ENCODE assay signal across 13 cellular contexts in genomic region chr5:63131618-63132285, GRCh38.
DNase-seq lines count a peak whose midpoint lies in the region; ATAC-seq and TF ChIP-seq lines count a peak whose summit lies in the region.
"Had no signal": no experiment of that assay in that cellular context is flagged by ENCODE, and none has a peak within 500 bp of the region (broad histone marks: within the 10 kb centered on the region; RNA-seq: fewer than 3 reads in every experiment).

No MANE protein-coding gene starts in this region.

- H3K4me1 ChIP-seq in A673 (ENCODE audit: insufficient read depth, low read length, poor library complexity, severe bottlenecking): no peaks in the 10 kb centered on the region
- H3K4me1 ChIP-seq: thyroid gland had no signal

- no TSS peak for BruUV-seq in A673 (replicated peaks; lab: Mats Ljungman, UMichigan)

- ATAC-seq in GM19023 (IDR thresholded peaks at IDR 0.05; ENCODE audit: unreplicated experiment): no peak
- no peak for ATAC-seq in left ventricle myocardium superior

- H3K9me3 ChIP-seq in A673 (ENCODE audit: low read depth, low read length, poor library complexity, severe bottlenecking): no peaks in the 10 kb centered on the region
- H3K9me3 ChIP-seq: thyroid gland had no signal

- CTCF ChIA-PET in A673 (lab: Charles Lee): no interaction called here

- H3K27me3 ChIP-seq in A673 (replicated peaks; ENCODE audit: insufficient read depth, low read depth, low read length, poor library complexity): peaks cover 22% of the 10 kb centered on the region
- H3K27me3 ChIP-seq: dorsolateral prefrontal cortex, thyroid gland had no signal

- no peaks in the 10 kb centered on the region for H3K36me3 ChIP-seq in A673 (ENCODE audit: insufficient read depth, low read length, poor library complexity, severe bottlenecking)
- H3K36me3 ChIP-seq: thyroid gland had no signal

- no peak overlapping the region for H3K4me3 ChIP-seq in A673 (ENCODE audit: low read depth, low read length, poor library complexity, severe bottlenecking)
- H3K4me3 ChIP-seq: dorsolateral prefrontal cortex, thyroid gland had no signal

- POLR2A ChIA-PET in A673 (lab: Charles Lee; ENCODE audit: low non-redundant PET): no interaction called here

- DNase-seq in A673 (ENCODE audit: low spot score): peak; percentile 4
- peak; percentile 26 for DNase-seq in HK-2 (ENCODE audit: unreplicated experiment)
- DNase-seq in astrocyte of the hippocampus (ENCODE audit: low read depth, low spot score): peak; percentile 86
- peak; percentile 60 for DNase-seq in islet precursor cell
- DNase-seq in NOMO-1 treated with DMSO at 0.1 percent for 48 hours (lab: John Stamatoyannopoulos, UW; ENCODE audit: unreplicated experiment): no peak
- DNase-seq in left ventricle myocardium superior: no peak
- no peak for DNase-seq in Kasumi-1 (lab: John Stamatoyannopoulos, UW)
- DNase-seq: amniotic stem cell, dorsolateral prefrontal cortex, NCI-H1105, NCI-H226, thyroid gland had no signal

- intact Hi-C loops in A673 (cut with micrococcal nuclease; ENCODE audit: unreplicated experiment) (no loop called here), left ventricle myocardium superior (cut with micrococcal nuclease) (no loop called here)

- no peak for TF ChIP-seq CTCF in A673 (conservative IDR thresholded peaks at IDR 0.05; ENCODE audit: low read depth, low read length)

- H3K27ac ChIP-seq in A673 (ENCODE audit: low read depth, low read length, poor library complexity, severe bottlenecking): no peak overlapping the region
- H3K27ac ChIP-seq: dorsolateral prefrontal cortex, thyroid gland had no signal

Comparison
In these comparisons a context has a peak if more than half of its experiments do, and no peak if none do; other contexts are left out.
1. DNase-seq: peak in A673 (single experiment), HK-2 (single experiment), astrocyte of the hippocampus (single experiment) and islet precursor cell (single experiment); none in NOMO-1 treated with DMSO at 0.1 percent for 48 hours (single experiment), left ventricle myocardium superior (single experiment) and Kasumi-1 (0 of 2).